ENCODE assay signal across 11 cellular contexts in the genomic region with DNA sequence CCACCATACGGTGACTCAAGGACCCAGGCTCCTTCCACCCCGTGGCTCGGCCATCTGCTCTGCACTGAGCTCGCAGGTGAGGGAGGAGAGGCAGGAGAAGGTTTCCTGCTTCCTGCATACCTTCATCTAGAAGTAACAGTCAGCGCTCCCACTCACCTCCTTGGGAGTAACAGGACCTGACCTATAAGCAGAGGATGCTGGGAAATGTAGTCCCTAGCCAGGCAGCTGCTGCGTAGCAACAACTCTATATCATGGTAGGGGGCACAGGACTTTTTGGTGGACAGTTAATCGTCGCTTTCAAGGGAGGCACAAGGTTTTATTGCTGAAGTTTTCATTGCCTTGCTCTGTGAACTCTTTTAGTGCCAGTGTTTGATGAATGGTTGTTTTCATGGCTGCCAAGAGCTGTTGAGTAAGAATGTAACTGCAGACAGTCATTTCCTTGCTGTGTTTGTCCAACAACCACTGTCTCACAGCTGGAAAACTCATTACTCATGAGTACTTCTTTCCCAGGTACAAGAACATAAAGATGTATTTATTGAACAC. TPM values are rescaled to one million over a fixed set of nuclear protein-coding genes. Genes with fewer than 3 reads are reported as not detected.
DNase-seq lines count a peak whose midpoint lies in the region; ATAC-seq and TF ChIP-seq lines count a peak whose summit lies in the region.
"Had no signal": no experiment of that assay in that cellular context is flagged by ENCODE, and none has a peak within 500 bp of the region (broad histone marks: within the 10 kb centered on the region; RNA-seq: fewer than 3 reads in every experiment).

No MANE protein-coding gene starts in this region.

- no peak overlapping the region for H2AFZ ChIP-seq in ACC112 (ENCODE audit: low read length, unreplicated experiment)

- H3K79me2 ChIP-seq in ACC112 (ENCODE audit: control insufficient read depth, insufficient read depth, low read length, unreplicated experiment) = no peaks in the 10 kb centered on the region

- no peaks in the 10 kb centered on the region for H3K36me3 ChIP-seq in ACC112 (ENCODE audit: insufficient read depth, low read length)
- H3K36me3 ChIP-seq in mucosa of descending colon (ENCODE audit: low read depth) = no peaks in the 10 kb centered on the region

- intact Hi-C loops in mucosa of descending colon (cut with DNase I, micrococcal nuclease) = no loop called here

- no peak overlapping the region for H3K27ac Mint-ChIP-seq in endothelial cell (ENCODE audit: unreplicated experiment)

- no peaks in the 10 kb centered on the region for H3K9me3 Mint-ChIP-seq in endothelial cell (ENCODE audit: unreplicated experiment)

- no peaks in the 10 kb centered on the region for H3K36me3 Mint-ChIP-seq in endothelial cell (ENCODE audit: low read depth, unreplicated experiment)

- no peaks in the 10 kb centered on the region for H3K9me3 ChIP-seq in mucosa of descending colon

- peaks cover 8% of the 10 kb centered on the region for H3K27me3 Mint-ChIP-seq in endothelial cell (ENCODE audit: unreplicated experiment)

- peak overlapping the region; percentile 62 for H3K4me3 Mint-ChIP-seq in endothelial cell (ENCODE audit: unreplicated experiment)

- H3K4me3 ChIP-seq in ACC112 (ENCODE audit: low read depth, low read length) (peak overlapping the region; percentile 39; the same call in 1 of the 2 replicates), mucosa of descending colon (no peak overlapping the region)

- H3K27me3 ChIP-seq in ACC112 (ENCODE audit: insufficient read depth, low read length) = no peaks in the 10 kb centered on the region

- no peak for TF ChIP-seq CTCF in endothelial cell (IDR thresholded peaks at IDR 0.05; ENCODE audit: unreplicated experiment)
- no peak for TF ChIP-seq CTCF in mucosa of descending colon (IDR thresholded peaks at IDR 0.05)

- H3K4me1 Mint-ChIP-seq in endothelial cell (ENCODE audit: unreplicated experiment) = no peaks in the 10 kb centered on the region

- H3K4me1 ChIP-seq in ACC112 (ENCODE audit: control insufficient read depth, insufficient read depth, low read length, unreplicated experiment) = peaks cover 12% of the 10 kb centered on the region
- peaks cover 26% of the 10 kb centered on the region for H3K4me1 ChIP-seq in mucosa of descending colon (ENCODE audit: low read depth)

- H3K27ac ChIP-seq in ACC112 (ENCODE audit: low read depth, low read length) = peak overlapping the region; percentile 56; the same call in 1 of the 2 replicates

- DNase-seq in HuH-7 (ENCODE audit: low spot score) (peak; percentile 43), endothelial cell (ENCODE audit: low spot score) (no peak), mucosa of descending colon (peak; percentile 66 to 77 (median 68)), DMS153 treated with DMSO at 0.1 percent for 48 hours (lab: John Stamatoyannopoulos, UW; ENCODE audit: unreplicated experiment) (no peak)
- DNase-seq in effector CD8-positive, alpha-beta T cell (lab: John Stamatoyannopoulos, UW) = no peak
- DNase-seq: amniotic stem cell; DMS 273 treated with DMSO at 0.1 percent for 48 hours; stimulated activated CD4-positive, alpha-beta T cell treated with anti-CD3 and anti-CD28 coated beads, Interleukin-15, amount 100 ng/mL, for 24 hours had no signal

- ATAC-seq in mucosa of descending colon = peak; percentile 68
- no peak for ATAC-seq in HG03025 (IDR thresholded peaks at IDR 0.05; ENCODE audit: low FRiP score, unreplicated experiment)
- no peak for ATAC-seq in HG03469 (IDR thresholded peaks at IDR 0.05; ENCODE audit: unreplicated experiment)

RNA-seq across cellular contexts. Expression of gene ZFYVE27, which starts 10.2 kb away (rescaled TPM):
- 19.2 TPM for total RNA-seq in endothelial cell (ENCODE audit: unreplicated experiment)
- 10 to 100 TPM; 48.8 to 83.7 (median 55.0) TPM for total RNA-seq in mucosa of descending colon

RNA-seq across cellular contexts. Expression of gene MARVELD1, which starts 13.2 kb away (rescaled TPM):
- total RNA-seq in endothelial cell (ENCODE audit: unreplicated experiment) = 21.0 TPM
- 10 to 100 TPM; 30.7 to 45.7 (median 37.7) TPM for total RNA-seq in mucosa of descending colon

RNA-seq across cellular contexts. Expression of gene AVPI1, which starts 39.7 kb away (rescaled TPM):
- total RNA-seq in endothelial cell (ENCODE audit: unreplicated experiment) (0.67 TPM), mucosa of descending colon (10 to 100 TPM; 23.7 to 34.1 (median 31.4) TPM)

RNA-seq across cellular contexts. Expression of gene SFRP5, which starts 45.1 kb away (rescaled TPM):
- total RNA-seq in endothelial cell (ENCODE audit: unreplicated experiment) (3.5 TPM), mucosa of descending colon (10 to 100 TPM in 1 of 3 donors, 1 to 10 TPM in 1, under 1 TPM in 1; 0.41 to 23.0 (median 1.0) TPM)

Comparison
In these comparisons a context has a peak if more than half of its experiments do, and no peak if none do; other contexts are left out.
1. DNase-seq: peak in HuH-7 (single experiment) and mucosa of descending colon (3 of 3); none in endothelial cell (single experiment), DMS153 treated with DMSO at 0.1 percent for 48 hours (single experiment) and effector CD8-positive, alpha-beta T cell (single experiment).
2. RNA of gene AVPI1, which starts 39.7 kb away (total RNA-seq): 23.7 to 34.1 TPM in mucosa of descending colon; 0.67 TPM in endothelial cell (single experiment); every median in the first group is over 10 times any median in the second.